ENCODE assay signal across 9 cellular contexts in genomic region chr6:167485186-167485978, GRCh38.
DNase-seq lines count a peak whose midpoint lies in the region; ATAC-seq and TF ChIP-seq lines count a peak whose summit lies in the region.
"Had no signal": no experiment of that assay in that cellular context is flagged by ENCODE, and none has a peak within 500 bp of the region (broad histone marks: within the 10 kb centered on the region; RNA-seq: fewer than 3 reads in every experiment).

No MANE protein-coding gene starts in this region.

- 77 to 79% methylated on average over 16 of the region's 16 CpGs for WGBS in tibial nerve, 2 donors

- H3K9me3 ChIP-seq in tibial nerve = no peaks in the 10 kb centered on the region

- no peak overlapping the region for H3K4me3 Mint-ChIP-seq in activated CD4-positive, alpha-beta memory T cell treated with anti-CD3 and anti-CD28 coated beads for 36 hours
- H3K4me3 Mint-ChIP-seq: B cell had no signal

- H3K36me3 ChIP-seq in tibial nerve = no peaks in the 10 kb centered on the region

- H3K9me3 Mint-ChIP-seq in activated CD4-positive, alpha-beta memory T cell treated with anti-CD3 and anti-CD28 coated beads for 36 hours = no peaks in the 10 kb centered on the region

- peak; percentile 94 for ATAC-seq in left lobe of liver

- H3K27me3 ChIP-seq in tibial nerve = no peaks in the 10 kb centered on the region

- TF ChIP-seq EP300 in tibial nerve (IDR thresholded peaks at IDR 0.05) = no peak

- intact Hi-C loops in activated CD4-positive, alpha-beta memory T cell treated with anti-CD3 and anti-CD28 coated beads for 36 hours (cut with micrococcal nuclease) = loop anchor here (10.0 kb wide), 1 partner anchor 409 kb away; no protein-coding TSS in a partner anchor

- H3K27ac ChIP-seq in tibial nerve = no peak overlapping the region

- no peaks in the 10 kb centered on the region for H3K4me1 ChIP-seq in tibial nerve

- TF ChIP-seq POLR2A in tibial nerve (IDR thresholded peaks at IDR 0.05) = no peak

- POLR2A ChIA-PET in activated CD4-positive, alpha-beta memory T cell treated with anti-CD3 and anti-CD28 coated beads for 36 hours (lab: Charles Lee) = no interaction called here

- H3K27me3 Mint-ChIP-seq in activated CD4-positive, alpha-beta memory T cell treated with anti-CD3 and anti-CD28 coated beads for 36 hours = peaks cover 34% of the 10 kb centered on the region

- CTCF ChIA-PET in activated CD4-positive, alpha-beta memory T cell treated with anti-CD3 and anti-CD28 coated beads for 36 hours (lab: Charles Lee) = interaction anchor here (0.9 to 1.9 kb wide), 4 partner anchors 399 to 414 kb away, joined by 3 to 6 read pairs (median 4); no protein-coding TSS in a partner anchor

- no peak overlapping the region for H3K4me3 ChIP-seq in choroid plexus epithelial cell (ENCODE audit: low read depth, low read length)
- no peak overlapping the region for H3K4me3 ChIP-seq in tibial nerve

- TF ChIP-seq CTCF in choroid plexus epithelial cell (conservative IDR thresholded peaks at IDR 0.05; ENCODE audit: low read depth, low read length) = peak; percentile 60
- TF ChIP-seq CTCF in tibial nerve (IDR thresholded peaks at IDR 0.05) = peak in 4 of 5 experiments; percentile 16 to 70 (median 33)

- H3K36me3 Mint-ChIP-seq in activated CD4-positive, alpha-beta memory T cell treated with anti-CD3 and anti-CD28 coated beads for 36 hours = no peaks in the 10 kb centered on the region

- no peak overlapping the region for H3K27ac Mint-ChIP-seq in activated CD4-positive, alpha-beta memory T cell treated with anti-CD3 and anti-CD28 coated beads for 36 hours
- H3K27ac Mint-ChIP-seq: B cell had no signal

- DNase-seq in NCI-H82 (lab: John Stamatoyannopoulos, UW) = peak; percentile 58
- no peak for DNase-seq in NCI-H82 treated with DMSO at 0.1 percent for 48 hours (lab: John Stamatoyannopoulos, UW; ENCODE audit: unreplicated experiment)
- DNase-seq in choroid plexus epithelial cell (ENCODE audit: low read depth) = peak; percentile 56
- no peak for DNase-seq in left lobe of liver (ENCODE audit: low spot score)
- peak in 1 of 2 donors; percentile 77 for DNase-seq in tibial nerve (ENCODE audit: low spot score in 2 of 2)
- no peak for DNase-seq in NCI-H2029 treated with DMSO at 0.1 percent for 48 hours (lab: John Stamatoyannopoulos, UW)
- DNase-seq in activated CD4-positive, alpha-beta memory T cell treated with anti-CD3 and anti-CD28 coated beads for 36 hours = no peak
- no peak for DNase-seq in iPS-NIHi11 (ENCODE audit: low spot score)

- H3K4me1 Mint-ChIP-seq in activated CD4-positive, alpha-beta memory T cell treated with anti-CD3 and anti-CD28 coated beads for 36 hours (ENCODE audit: low read depth) = no peaks in the 10 kb centered on the region
- H3K4me1 Mint-ChIP-seq: B cell had no signal

Comparison
In these comparisons a context has a peak if more than half of its experiments do, and no peak if none do; other contexts are left out.
1. DNase-seq: peak in NCI-H82 (single experiment) and choroid plexus epithelial cell (single experiment); none in NCI-H82 treated with DMSO at 0.1 percent for 48 hours (single experiment), left lobe of liver (single experiment), NCI-H2029 treated with DMSO at 0.1 percent for 48 hours (single experiment), activated CD4-positive, alpha-beta memory T cell treated with anti-CD3 and anti-CD28 coated beads for 36 hours (single experiment) and iPS-NIHi11 (single experiment).